In genomic region chr3:71760140-71760539, GRCh38 we compare ENCODE assay signal across 28 cellular contexts. TPM values are rescaled to one million over a fixed set of nuclear protein-coding genes. Genes with fewer than 3 reads are reported as not detected.
DNase-seq lines count a peak whose midpoint lies in the region; ATAC-seq and TF ChIP-seq lines count a peak whose summit lies in the region.
"Had no signal": no experiment of that assay in that cellular context is flagged by ENCODE, and none has a peak within 500 bp of the region (broad histone marks: within the 10 kb centered on the region; RNA-seq: fewer than 3 reads in every experiment).

No MANE protein-coding gene starts in this region.

- H3K27me3 ChIP-seq in SK-N-SH (ENCODE audit: insufficient read depth): peaks cover 15% of the 10 kb centered on the region; the same call in 1 of the 2 replicates

- H3K79me2 ChIP-seq in SK-N-SH (ENCODE audit: insufficient read depth): no peaks in the 10 kb centered on the region

- no peaks in the 10 kb centered on the region for H3K9me2 ChIP-seq in SK-N-SH

- H3K36me3 Mint-ChIP-seq in activated CD4-positive, alpha-beta T cell treated with anti-CD3 and anti-CD28 coated beads, Interleukin-2, amount 10 ng/mL, durations not matched to agents 24 days and 14 days (ENCODE audit: low read depth): peaks cover 2% of the 10 kb centered on the region
- H3K36me3 Mint-ChIP-seq in dendritic cell treated with granulocyte-macrophage colony-stimulating factor and Interleukin-4, amounts not matched to agents 40 ng/mL and 50 ng/mL, for 4 days (ENCODE audit: low read depth): peaks cover 6% of the 10 kb centered on the region
- H3K36me3 Mint-ChIP-seq: CD4-positive, CD25-positive, alpha-beta regulatory T cell; CD8-positive, alpha-beta memory T cell had no signal

- no peaks in the 10 kb centered on the region for H4K20me1 ChIP-seq in SK-N-SH (ENCODE audit: insufficient read depth)
- H4K20me1 ChIP-seq: BLaER1 treated with 17β-estradiol and CSF1 and Interleukin-3, amounts not matched to agents 10 nM and 100 nM had no signal

- H3K27ac ChIP-seq in SK-N-SH (ENCODE audit: low read depth in 2 of 2, low read length in 1 of 2): no peak overlapping the region
- H3K27ac ChIP-seq: 22Rv1; A549; BLaER1 treated with 17β-estradiol and CSF1 and Interleukin-3, amounts not matched to agents 10 nM and 100 nM; C4-2B had no signal

- peaks cover under 1% of the 10 kb centered on the region for H3K4me1 Mint-ChIP-seq in activated CD4-positive, alpha-beta T cell treated with anti-CD3 and anti-CD28 coated beads, Interleukin-2, amount 10 ng/mL, durations not matched to agents 24 days and 14 days
- peaks cover 34% of the 10 kb centered on the region for H3K4me1 Mint-ChIP-seq in dendritic cell treated with granulocyte-macrophage colony-stimulating factor and Interleukin-4, amounts not matched to agents 40 ng/mL and 50 ng/mL, for 4 days (ENCODE audit: low read depth)

- H3K4me2 ChIP-seq in SK-N-SH: no peak overlapping the region
- H3K4me2 ChIP-seq: A549; BLaER1 treated with 17β-estradiol and CSF1 and Interleukin-3, amounts not matched to agents 10 nM and 100 nM had no signal

- H3K4me1 ChIP-seq in SK-N-SH (ENCODE audit: control insufficient read depth in 1 of 2, insufficient read depth in 2 of 2, low read depth in 1 of 2, low read length in 1 of 2): peaks cover 0 to 1% of the 10 kb centered on the region in 2 experiments; a peak in 1 of 4 replicates
- H3K4me1 ChIP-seq: A549; BLaER1 treated with 17β-estradiol and CSF1 and Interleukin-3, amounts not matched to agents 10 nM and 100 nM had no signal

- no peak for ATAC-seq in GM18519 (IDR thresholded peaks at IDR 0.05; ENCODE audit: low FRiP score, unreplicated experiment)
- ATAC-seq: GM12878 had no signal

- intact Hi-C loops in activated CD4-positive, alpha-beta T cell treated with anti-CD3 and anti-CD28 coated beads, Interleukin-2, amount 10 ng/mL, durations not matched to agents 24 days and 14 days (cut with micrococcal nuclease): no loop called here
- intact Hi-C loops in dendritic cell treated with granulocyte-macrophage colony-stimulating factor and Interleukin-4, amounts not matched to agents 40 ng/mL and 50 ng/mL, for 4 days (cut with micrococcal nuclease): no loop called here

- H3K4me3 Mint-ChIP-seq in activated CD4-positive, alpha-beta T cell treated with anti-CD3 and anti-CD28 coated beads, Interleukin-2, amount 10 ng/mL, durations not matched to agents 24 days and 14 days: no peak overlapping the region
- H3K4me3 Mint-ChIP-seq in dendritic cell treated with granulocyte-macrophage colony-stimulating factor and Interleukin-4, amounts not matched to agents 40 ng/mL and 50 ng/mL, for 4 days: no peak overlapping the region
- H3K4me3 Mint-ChIP-seq: B cell; CD4-positive, alpha-beta memory T cell; CD4-positive, CD25-positive, alpha-beta regulatory T cell had no signal

- POLR2A ChIA-PET in SK-N-SH (lab: Yijun Ruan, JAX): no interaction called here

- H3K4me3 ChIP-seq in SK-N-SH (ENCODE audit: low read depth in 2 of 2, low read length in 1 of 2): no peak overlapping the region
- H3K4me3 ChIP-seq: A549; BLaER1 treated with 17β-estradiol and CSF1 and Interleukin-3, amounts not matched to agents 10 nM and 100 nM; GM12878 had no signal

- no peak overlapping the region for H3K27ac Mint-ChIP-seq in activated CD4-positive, alpha-beta T cell treated with anti-CD3 and anti-CD28 coated beads, Interleukin-2, amount 10 ng/mL, durations not matched to agents 24 days and 14 days
- H3K27ac Mint-ChIP-seq in dendritic cell treated with granulocyte-macrophage colony-stimulating factor and Interleukin-4, amounts not matched to agents 40 ng/mL and 50 ng/mL, for 4 days: peak overlapping the region; percentile 28
- H3K27ac Mint-ChIP-seq: B cell; CD4-positive, alpha-beta memory T cell; CD4-positive, CD25-positive, alpha-beta regulatory T cell; CD8-positive, alpha-beta memory T cell had no signal

- CTCF ChIA-PET in SK-N-SH (lab: Yijun Ruan, JAX): interaction anchor here (1.0 kb wide), 1 partner anchor 98 kb away, joined by 3 read pairs; no protein-coding TSS in a partner anchor

- TF ChIP-seq RAD21 in SK-N-SH (IDR thresholded peaks at IDR 0.05; ENCODE audit: low read length): no peak

- H3F3A ChIP-seq in SK-N-SH (replicated peaks; ENCODE audit: insufficient read depth): no peaks in the 10 kb centered on the region

- H3K36me3 ChIP-seq in SK-N-SH (replicated peaks in 1 of 2; ENCODE audit: control insufficient read depth in 1 of 2, insufficient read depth in 2 of 2, low read length in 1 of 2): no peaks in the 10 kb centered on the region
- H3K36me3 ChIP-seq: BLaER1 treated with 17β-estradiol and CSF1 and Interleukin-3, amounts not matched to agents 10 nM and 100 nM had no signal

- H3K27me3 Mint-ChIP-seq in activated CD4-positive, alpha-beta T cell treated with anti-CD3 and anti-CD28 coated beads, Interleukin-2, amount 10 ng/mL, durations not matched to agents 24 days and 14 days: peaks cover 59% of the 10 kb centered on the region
- peaks cover 13% of the 10 kb centered on the region for H3K27me3 Mint-ChIP-seq in dendritic cell treated with granulocyte-macrophage colony-stimulating factor and Interleukin-4, amounts not matched to agents 40 ng/mL and 50 ng/mL, for 4 days

- DNase-seq in activated CD4-positive, alpha-beta T cell treated with anti-CD3 and anti-CD28 coated beads, Interleukin-2, amount 10 ng/mL, durations not matched to agents 24 days and 14 days: peak; percentile 45
- DNase-seq in activated CD4-positive, alpha-beta T cell treated with anti-CD3 and anti-CD28 coated beads for 48 hours: no peak
- no peak for DNase-seq in SK-N-SH
- DNase-seq in NCI-H2081 treated with DMSO at 0.1 percent for 48 hours (lab: John Stamatoyannopoulos, UW): no peak
- DNase-seq in NCI-H524 (lab: John Stamatoyannopoulos, UW): no peak
- DNase-seq: AML-193; CD4-positive, alpha-beta memory T cell; CD4-positive, CD25-positive, alpha-beta regulatory T cell; CD8-positive, alpha-beta memory T cell; COR-L47; DMS 273 treated with DMSO at 0.1 percent for 48 hours; DMS153; DMS53; DMS79; DND-41; EL; GDM1 had no signal

- H3K9me3 Mint-ChIP-seq in activated CD4-positive, alpha-beta T cell treated with anti-CD3 and anti-CD28 coated beads, Interleukin-2, amount 10 ng/mL, durations not matched to agents 24 days and 14 days: no peaks in the 10 kb centered on the region
- no peaks in the 10 kb centered on the region for H3K9me3 Mint-ChIP-seq in dendritic cell treated with granulocyte-macrophage colony-stimulating factor and Interleukin-4, amounts not matched to agents 40 ng/mL and 50 ng/mL, for 4 days
- H3K9me3 Mint-ChIP-seq: CD8-positive, alpha-beta memory T cell had no signal

- 30% methylated on average over 1 of the region's 1 CpG for WGBS in SK-N-SH (ENCODE audit: low lambda C conversion rate)

- H3K9ac ChIP-seq in SK-N-SH: no peak overlapping the region
- H3K9ac ChIP-seq: BLaER1 treated with 17β-estradiol and CSF1 and Interleukin-3, amounts not matched to agents 10 nM and 100 nM had no signal

- H3K9me3 ChIP-seq in SK-N-SH: no peaks in the 10 kb centered on the region
- H3K9me3 ChIP-seq: A549 had no signal

- TF ChIP-seq EP300 in SK-N-SH (IDR thresholded peaks at IDR 0.05; ENCODE audit: borderline replicate concordance in 1 of 2, low read depth in 1 of 2, low read length in 1 of 2): no peak

- no peak for TF ChIP-seq CTCF in SK-N-SH (IDR thresholded peaks at IDR 0.05)

- no peak overlapping the region for H2AFZ ChIP-seq in SK-N-SH (ENCODE audit: low read depth)

TF ChIP-seq in SK-N-SH, 30 proteins besides CTCF, POLR2A, EP300 and RAD21:
- TF ChIP-seq RCOR1 (IDR thresholded peaks at IDR 0.05; ENCODE audit: low read length) (peak; percentile 40; the same call in 1 of the 2 replicates), JUND (IDR thresholded peaks at IDR 0.05) (no peak)

RNA-seq across cellular contexts. Expression of gene GPR27, which starts 6.5 kb away (rescaled TPM):
- total RNA-seq in activated CD4-positive, alpha-beta T cell treated with anti-CD3 and anti-CD28 coated beads, Interleukin-2, amount 10 ng/mL, durations not matched to agents 24 days and 14 days: 1.0 and 1.4 TPM in 2 replicates
- polyA plus RNA-seq in SK-N-SH (2012; rRNA removed): 0.05 and 0.16 TPM in 2 replicates
- 0.18 and 0.25 TPM in 2 replicates for polyA plus RNA-seq in SK-N-SH (2012; cell fraction: cytosol; rRNA removed)
- not detected in 2 replicates for polyA plus RNA-seq in SK-N-SH (2012; cell fraction: nucleus; rRNA removed)
- total RNA-seq: A172, B cell, GM12878 had no signal
- polyA plus RNA-seq: GM12878 had no signal

RNA-seq across cellular contexts. Expression of gene PROK2, which starts 24.8 kb away (rescaled TPM):
- not detected in 2 replicates for total RNA-seq in activated CD4-positive, alpha-beta T cell treated with anti-CD3 and anti-CD28 coated beads, Interleukin-2, amount 10 ng/mL, durations not matched to agents 24 days and 14 days
- polyA plus RNA-seq in SK-N-SH (2012; rRNA removed): not detected in 2 replicates
- polyA plus RNA-seq in SK-N-SH (2012; cell fraction: cytosol; rRNA removed): not detected in 2 replicates
- polyA plus RNA-seq in SK-N-SH (2012; cell fraction: nucleus; rRNA removed): not detected in 2 replicates
- total RNA-seq: A172, B cell, G401, GM12878 had no signal
- polyA plus RNA-seq: A549, BJ, GM12878 had no signal

RNA-seq across cellular contexts. Expression of gene EIF4E3, which starts 34.9 kb away (rescaled TPM):
- total RNA-seq in activated CD4-positive, alpha-beta T cell treated with anti-CD3 and anti-CD28 coated beads, Interleukin-2, amount 10 ng/mL, durations not matched to agents 24 days and 14 days: 20.3 and 20.7 TPM in 2 replicates
- polyA plus RNA-seq in SK-N-SH (2012; rRNA removed): 0.47 and 0.67 TPM in 2 replicates
- polyA plus RNA-seq in SK-N-SH (2012; cell fraction: cytosol; rRNA removed): 1.3 and 2.1 TPM in 2 replicates
- polyA plus RNA-seq in SK-N-SH (2012; cell fraction: nucleus; rRNA removed): 0.13 and 0.51 TPM in 2 replicates
- total RNA-seq: G401 had no signal
